15 cellular contexts compared by ENCODE assay signal in genomic region chr3:179655236-179655635, GRCh38. TPM values are rescaled to one million over a fixed set of nuclear protein-coding genes. Genes with fewer than 3 reads are reported as not detected.
A peak's percentile ranks its signal among the peaks of the same experiment; 100 is the strongest.
DNase-seq lines count a peak whose midpoint lies in the region; ATAC-seq and TF ChIP-seq lines count a peak whose summit lies in the region.
"Had no signal": no experiment of that assay in that cellular context is flagged by ENCODE, and none has a peak within 500 bp of the region (broad histone marks: within the 10 kb centered on the region; RNA-seq: fewer than 3 reads in every experiment).

No MANE protein-coding gene starts in this region.

- H3K4me3 ChIP-seq in HUES64 (ENCODE audit: low read length), result peak overlapping the region; percentile 87; the same call in 1 of the 2 replicates
- H3K4me3 ChIP-seq in neural progenitor cell, result peak overlapping the region; percentile 99

- CTCF ChIA-PET in activated naive CD4-positive, alpha-beta T cell treated with anti-CD3 and anti-CD28 coated beads, Interleukin-2, amount 10 ng/mL, durations not matched to agents 7 days and 5 days (lab: Charles Lee), result no interaction called here

- H3K27me3 ChIP-seq in HUES64 (ENCODE audit: insufficient read depth, low read length), result no peaks in the 10 kb centered on the region
- H3K27me3 ChIP-seq in neural progenitor cell, result no peaks in the 10 kb centered on the region

- 92% methylated on average over 2 of the region's 2 CpGs for WGBS in HUES64

- H3K9me3 ChIP-seq in HUES64 (ENCODE audit: insufficient read depth, low read depth, low read length), result no peaks in the 10 kb centered on the region
- H3K9me3 ChIP-seq in neural progenitor cell (ENCODE audit: low read depth), result no peaks in the 10 kb centered on the region
- H3K9me3 ChIP-seq: neutrophil had no signal

- H3K4me2 ChIP-seq in neural progenitor cell, result peak overlapping the region; percentile 95

- DNase-seq in activated naive CD4-positive, alpha-beta T cell treated with anti-CD3 and anti-CD28 coated beads, Interleukin-2, amount 10 ng/mL, durations not matched to agents 7 days and 5 days, result no peak
- DNase-seq in activated naive CD4-positive, alpha-beta T cell treated with anti-CD3 and anti-CD28 coated beads, Interleukin-2, amount 50 U/mL, for 72 hours (ENCODE audit: low spot score in 2 of 2), result no peak
- DNase-seq in amniotic epithelial cell (ENCODE audit: low read depth), result peak; percentile 56
- no peak for DNase-seq in neural progenitor cell (ENCODE audit: low spot score)
- no peak for DNase-seq in pons (ENCODE audit: low spot score)
- no peak for DNase-seq in activated CD4-positive, alpha-beta T cell treated with anti-CD3 and anti-CD28 coated beads, Interleukin-2, amount 50 U/mL, for 48 hours
- DNase-seq: cortex of kidney, GF-D8, kidney, NCI-H345 had no signal

- H4K20me1 ChIP-seq in neural progenitor cell (ENCODE audit: low read depth), result peaks cover 52% of the 10 kb centered on the region

- H3K27ac ChIP-seq in HUES64 (ENCODE audit: low read depth, low read length) (no peak overlapping the region), neural progenitor cell (no peak overlapping the region)
- H3K27ac ChIP-seq: HL-60, neutrophil, VCaP had no signal

- no peak overlapping the region for H3K27ac Mint-ChIP-seq in activated naive CD4-positive, alpha-beta T cell treated with anti-CD3 and anti-CD28 coated beads, Interleukin-2, amount 10 ng/mL, durations not matched to agents 7 days and 5 days
- no peak overlapping the region for H3K27ac Mint-ChIP-seq in activated naive CD4-positive, alpha-beta T cell treated with anti-CD3 and anti-CD28 coated beads, Interleukin-2, amount 50 U/mL, for 72 hours
- H3K27ac Mint-ChIP-seq in neural progenitor cell, result no peak overlapping the region

- peaks cover 70% of the 10 kb centered on the region for H3K79me2 ChIP-seq in neural progenitor cell (ENCODE audit: low read depth)

- no peak for ATAC-seq in activated naive CD4-positive, alpha-beta T cell treated with anti-CD3 and anti-CD28 coated beads, Interleukin-2, amount 50 U/mL, for 72 hours
- ATAC-seq in GM19397 (IDR thresholded peaks at IDR 0.05; ENCODE audit: unreplicated experiment), result no peak

- peaks cover 25% of the 10 kb centered on the region for H3K27me3 Mint-ChIP-seq in activated naive CD4-positive, alpha-beta T cell treated with anti-CD3 and anti-CD28 coated beads, Interleukin-2, amount 10 ng/mL, durations not matched to agents 7 days and 5 days
- H3K27me3 Mint-ChIP-seq in neural progenitor cell (ENCODE audit: insufficient read depth, low read depth), result peaks cover 7% of the 10 kb centered on the region

- H3K9me3 Mint-ChIP-seq in activated naive CD4-positive, alpha-beta T cell treated with anti-CD3 and anti-CD28 coated beads, Interleukin-2, amount 10 ng/mL, durations not matched to agents 7 days and 5 days, result no peaks in the 10 kb centered on the region
- H3K9me3 Mint-ChIP-seq in activated naive CD4-positive, alpha-beta T cell treated with anti-CD3 and anti-CD28 coated beads, Interleukin-2, amount 50 U/mL, for 72 hours, result no peaks in the 10 kb centered on the region
- H3K9me3 Mint-ChIP-seq in neural progenitor cell, result no peaks in the 10 kb centered on the region

- H2AFZ ChIP-seq in neural progenitor cell (replicated peaks), result no peak overlapping the region

- peaks cover 3% of the 10 kb centered on the region; the same call in 1 of the 2 replicates for H3K36me3 ChIP-seq in HUES64 (ENCODE audit: insufficient read depth, low read length)
- no peaks in the 10 kb centered on the region for H3K36me3 ChIP-seq in neural progenitor cell
- H3K36me3 ChIP-seq: neutrophil had no signal

- H3K9ac ChIP-seq in HUES64 (ENCODE audit: low read depth, low read length) (no peak overlapping the region), neural progenitor cell (no peak overlapping the region)

- H3K36me3 Mint-ChIP-seq in activated naive CD4-positive, alpha-beta T cell treated with anti-CD3 and anti-CD28 coated beads, Interleukin-2, amount 10 ng/mL, durations not matched to agents 7 days and 5 days, result no peaks in the 10 kb centered on the region
- peaks cover 6 to 19% of the 10 kb centered on the region in 2 donors for H3K36me3 Mint-ChIP-seq in activated naive CD4-positive, alpha-beta T cell treated with anti-CD3 and anti-CD28 coated beads, Interleukin-2, amount 50 U/mL, for 72 hours
- peaks cover 19% of the 10 kb centered on the region for H3K36me3 Mint-ChIP-seq in neural progenitor cell

- H3K4me1 ChIP-seq in HUES64 (ENCODE audit: insufficient read depth, low read length) (peaks cover 16% of the 10 kb centered on the region; the same call in 1 of the 2 replicates), neural progenitor cell (peaks cover 7% of the 10 kb centered on the region)

- no peak for TF ChIP-seq CTCF in neural progenitor cell (IDR thresholded peaks at IDR 0.05)

- peak overlapping the region; percentile 95 for H3K4me3 Mint-ChIP-seq in activated naive CD4-positive, alpha-beta T cell treated with anti-CD3 and anti-CD28 coated beads, Interleukin-2, amount 10 ng/mL, durations not matched to agents 7 days and 5 days
- H3K4me3 Mint-ChIP-seq in neural progenitor cell, result peak overlapping the region; percentile 99

- H3F3A ChIP-seq in neural progenitor cell (ENCODE audit: low read depth), result peaks cover 30% of the 10 kb centered on the region

- H3K4me1 Mint-ChIP-seq in activated naive CD4-positive, alpha-beta T cell treated with anti-CD3 and anti-CD28 coated beads, Interleukin-2, amount 10 ng/mL, durations not matched to agents 7 days and 5 days, result peaks cover 26% of the 10 kb centered on the region
- H3K4me1 Mint-ChIP-seq in neural progenitor cell, result peaks cover 37% of the 10 kb centered on the region

RNA-seq across cellular contexts. Expression of gene USP13, which starts 2.4 kb away (rescaled TPM):
- 10 to 100 TPM in 1 of 2 donors, 1 to 10 TPM in 1; 6.5 to 10.3 TPM for total RNA-seq in activated naive CD4-positive, alpha-beta T cell treated with anti-CD3 and anti-CD28 coated beads, Interleukin-2, amount 50 U/mL, for 72 hours
- polyA plus RNA-seq in HUES64 (2013, experiment 1 of 2), result 14.8 TPM
- polyA plus RNA-seq in HUES64 (2013, experiment 2 of 2), result 15.3 TPM
- 17.7 and 18.1 TPM in 2 replicates for total RNA-seq in neural progenitor cell (ENCODE audit: low replicate concordance)

RNA-seq across cellular contexts. Expression of gene NDUFB5, which starts 50.6 kb away (rescaled TPM):
- total RNA-seq in activated naive CD4-positive, alpha-beta T cell treated with anti-CD3 and anti-CD28 coated beads, Interleukin-2, amount 50 U/mL, for 72 hours, result 100 to 1,000 TPM; 104 to 145 TPM
- polyA plus RNA-seq in HUES64 (2013, experiment 1 of 2), result 72.4 TPM
- 94.7 TPM for polyA plus RNA-seq in HUES64 (2013, experiment 2 of 2)
- total RNA-seq in neural progenitor cell (ENCODE audit: low replicate concordance), result 104 and 193 TPM in 2 replicates

RNA-seq across cellular contexts. Expression of gene MRPL47, which starts 50.8 kb away (rescaled TPM):
- 10 to 100 TPM; 45.6 to 62.7 TPM for total RNA-seq in activated naive CD4-positive, alpha-beta T cell treated with anti-CD3 and anti-CD28 coated beads, Interleukin-2, amount 50 U/mL, for 72 hours
- 85.2 TPM for polyA plus RNA-seq in HUES64 (2013, experiment 1 of 2)
- polyA plus RNA-seq in HUES64 (2013, experiment 2 of 2), result 86.5 TPM
- total RNA-seq in neural progenitor cell (ENCODE audit: low replicate concordance), result 46.8 and 64.5 TPM in 2 replicates
